12 cellular contexts compared by ENCODE assay signal in genomic region chr2:112579280-112579679, GRCh38. TPM values are rescaled to one million over a fixed set of nuclear protein-coding genes. Genes with fewer than 3 reads are reported as not detected.
A peak's percentile ranks its signal among the peaks of the same experiment; 100 is the strongest.
DNase-seq lines count a peak whose midpoint lies in the region; ATAC-seq, FAIRE-seq and TF ChIP-seq lines count a peak whose summit lies in the region.
"Had no signal": no experiment of that assay in that cellular context is flagged by ENCODE, and none has a peak within 500 bp of the region (broad histone marks: within the 10 kb centered on the region; RNA-seq: fewer than 3 reads in every experiment).

No MANE protein-coding gene starts in this region.

- no peaks in the 10 kb centered on the region for H3K27me3 Mint-ChIP-seq in activated CD4-positive, alpha-beta T cell treated with anti-CD3 and anti-CD28 coated beads, Interleukin-2, amount 10 ng/mL, durations not matched to agents 7 days and 5 days

- H4K20me1 ChIP-seq in K562 (replicated peaks; ENCODE audit: control insufficient read depth, insufficient read depth, low read length) (no peaks in the 10 kb centered on the region), HepG2 (ENCODE audit: insufficient read depth, low read length) (no peaks in the 10 kb centered on the region)

- H3K4me3 ChIP-seq in NB4 (ENCODE audit: low read depth, low read length) (no peak overlapping the region), K562 (no peak overlapping the region), HepG2 (replicated peaks in 1 of 3; ENCODE audit: insufficient read depth in 1 of 3, low read depth in 2 of 3, low read length in 3 of 3) (no peak overlapping the region)

- DNase-seq in Daoy (ENCODE audit: low read depth) (peak; percentile 72), NB4 (ENCODE audit: low read depth) (peak; percentile 28), K562 (ENCODE audit: extremely low read depth in 1 of 4, low spot score in 3 of 4) (no peak), HepG2 (ENCODE audit: low spot score) (no peak), T-helper 1 cell (no peak)
- DNase-seq in activated CD4-positive, alpha-beta T cell treated with anti-CD3 and anti-CD28 coated beads, Interleukin-2, amount 10 ng/mL, durations not matched to agents 7 days and 5 days, result no peak
- DNase-seq: activated naive CD4-positive, alpha-beta T cell; NCI-H748 treated with DMSO at 0.1 percent for 48 hours had no signal

- no peak for TF ChIP-seq POLR2A in NB4 (IDR thresholded peaks at IDR 0.05; ENCODE audit: extremely low read depth, insufficient read length)
- no peak for TF ChIP-seq POLR2A in K562 (conservative IDR thresholded peaks at IDR 0.05)
- no peak for TF ChIP-seq POLR2A in HepG2 (IDR thresholded peaks at IDR 0.05; ENCODE audit: insufficient read depth in 1 of 2, low read depth in 2 of 2, low read length in 2 of 2)

- peaks cover 23% of the 10 kb centered on the region for H3K4me1 Mint-ChIP-seq in activated CD4-positive, alpha-beta T cell treated with anti-CD3 and anti-CD28 coated beads, Interleukin-2, amount 10 ng/mL, durations not matched to agents 7 days and 5 days

- H3K79me2 ChIP-seq in K562 (ENCODE audit: control insufficient read depth, insufficient read depth, low read length), result peaks cover 8% of the 10 kb centered on the region; the same call in 2 of the 3 replicates
- peaks cover 4% of the 10 kb centered on the region for H3K79me2 ChIP-seq in HepG2 (ENCODE audit: insufficient read depth, low read length)
- H3K79me2 ChIP-seq: parathyroid adenoma had no signal

- H3K36me3 ChIP-seq in K562 (ENCODE audit: control insufficient read depth, insufficient read depth, low read length) (peaks cover 29% of the 10 kb centered on the region; the same call in 2 of the 3 replicates), HepG2 (replicated peaks in 1 of 2; ENCODE audit: control insufficient read depth in 1 of 2, insufficient read depth in 2 of 2, low read length in 2 of 2) (peaks cover 18 to 26% of the 10 kb centered on the region in 2 experiments)

- no peaks in the 10 kb centered on the region for H3K9me3 ChIP-seq in K562 (replicated peaks; ENCODE audit: control insufficient read depth, insufficient read depth, low read depth, low read length)
- no peaks in the 10 kb centered on the region for H3K9me3 ChIP-seq in HepG2 (ENCODE audit: low read length)

- H3K9me1 ChIP-seq in K562 (ENCODE audit: control insufficient read depth, insufficient read depth, low read length), result no peaks in the 10 kb centered on the region

- intact Hi-C loops in K562 (cut with micrococcal nuclease) (no loop called here), HepG2 (cut with micrococcal nuclease; ENCODE audit: unreplicated experiment) (loop anchor here (5.0 kb wide), 1 partner anchor 457 kb away; no protein-coding TSS in a partner anchor)

- POLR2A ChIA-PET in K562 (lab: Yijun Ruan, JAX) (no interaction called here), HepG2 (lab: Yijun Ruan, JAX) (no interaction called here)
- POLR2A ChIA-PET in activated CD4-positive, alpha-beta T cell treated with anti-CD3 and anti-CD28 coated beads, Interleukin-2, amount 10 ng/mL, durations not matched to agents 7 days and 5 days (lab: Charles Lee), result no interaction called here

- H3K27ac ChIP-seq in K562 (ENCODE audit: extremely low read depth, low read depth, low read length) (no peak overlapping the region), HepG2 (ENCODE audit: extremely low read length, insufficient read depth, low read length) (no peak overlapping the region)
- H3K27ac ChIP-seq: parathyroid adenoma had no signal

- BruUV-seq in K562 (replicated peaks; lab: Mats Ljungman, UMichigan) (no TSS peak), HepG2 (replicated peaks; lab: Mats Ljungman, UMichigan) (no TSS peak)

- H2AFZ ChIP-seq in K562 (ENCODE audit: low read depth, low read length) (no peak overlapping the region), HepG2 (ENCODE audit: low read length) (no peak overlapping the region)
- H2AFZ ChIP-seq: parathyroid adenoma had no signal

- CTCF ChIA-PET in K562 (lab: Yijun Ruan, JAX; ENCODE audit: low intra/inter-chr PET ratio) (no interaction called here), HepG2 (lab: Yijun Ruan, JAX; ENCODE audit: low intra/inter-chr PET ratio, low total read pairs) (no interaction called here)
- CTCF ChIA-PET in activated CD4-positive, alpha-beta T cell treated with anti-CD3 and anti-CD28 coated beads, Interleukin-2, amount 10 ng/mL, durations not matched to agents 7 days and 5 days (lab: Charles Lee), result no interaction called here

- no peak overlapping the region for H3K4me2 ChIP-seq in K562 (ENCODE audit: insufficient read depth, low read length)
- H3K4me2 ChIP-seq in HepG2 (ENCODE audit: low read depth, low read length), result no peak overlapping the region

- TF ChIP-seq CTCF in NB4 (IDR thresholded peaks at IDR 0.05; ENCODE audit: low read depth, low read length) (no peak), K562 (IDR thresholded peaks at IDR 0.05 in 2 of 3, conservative IDR thresholded peaks at IDR 0.05 in 1 of 3; ENCODE audit: insufficient read depth in 2 of 3, low read depth in 1 of 3, low read length in 3 of 3) (no peak), HepG2 (CRISPR knock-in tag; IDR thresholded peaks at IDR 0.05) (no peak)

- H3K4me3 Mint-ChIP-seq in activated CD4-positive, alpha-beta T cell treated with anti-CD3 and anti-CD28 coated beads, Interleukin-2, amount 10 ng/mL, durations not matched to agents 7 days and 5 days, result no peak overlapping the region

- FAIRE-seq in K562 (lab: Jason Lieb, UNC) (no peak), HepG2 (lab: Jason Lieb, UNC) (no peak)
- FAIRE-seq: urothelium cell line had no signal

- TF ChIP-seq RAD21 in K562 (CRISPR knock-in tag; conservative IDR thresholded peaks at IDR 0.05 in 1 of 2, IDR thresholded peaks at IDR 0.05 in 1 of 2) (no peak), HepG2 (CRISPR knock-in tag; IDR thresholded peaks at IDR 0.05) (no peak)

- peaks cover 2% of the 10 kb centered on the region for H3K9me3 Mint-ChIP-seq in activated CD4-positive, alpha-beta T cell treated with anti-CD3 and anti-CD28 coated beads, Interleukin-2, amount 10 ng/mL, durations not matched to agents 7 days and 5 days

- TF ChIP-seq EP300 in K562 (IDR thresholded peaks at IDR 0.05; ENCODE audit: low read length) (no peak), HepG2 (IDR thresholded peaks at IDR 0.05; ENCODE audit: low read depth in 2 of 2, low read length in 2 of 2) (no peak), HepG2 (CRISPR knock-in tag; IDR thresholded peaks at IDR 0.05; ENCODE audit: borderline replicate concordance) (no peak)

- H3K9ac ChIP-seq in K562 (ENCODE audit: insufficient read depth in 1 of 2, low read depth in 2 of 2, low read length in 2 of 2), result no peak overlapping the region
- H3K9ac ChIP-seq in HepG2 (ENCODE audit: insufficient read depth, low read depth, low read length), result no peak overlapping the region
- H3K9ac ChIP-seq: parathyroid adenoma had no signal

- peaks cover 24% of the 10 kb centered on the region for H3K36me3 Mint-ChIP-seq in activated CD4-positive, alpha-beta T cell treated with anti-CD3 and anti-CD28 coated beads, Interleukin-2, amount 10 ng/mL, durations not matched to agents 7 days and 5 days (ENCODE audit: low read depth)

- H3K27me3 ChIP-seq in K562 (ENCODE audit: control insufficient read depth in 2 of 2, insufficient read depth in 2 of 2, low read length in 2 of 2), result no peaks in the 10 kb centered on the region
- H3K27me3 ChIP-seq in HepG2 (ENCODE audit: control insufficient read depth in 1 of 2, insufficient read depth in 2 of 2, low read length in 2 of 2), result peaks cover 0 to 4% of the 10 kb centered on the region in 2 experiments; a peak in 1 of 5 replicates

- ATAC-seq in K562, result no peak
- ATAC-seq in HepG2, result no peak
- ATAC-seq in GM18868 (IDR thresholded peaks at IDR 0.05; ENCODE audit: unreplicated experiment), result no peak
- ATAC-seq in GM18520 (IDR thresholded peaks at IDR 0.05; ENCODE audit: unreplicated experiment), result no peak

- H3K4me1 ChIP-seq in K562 (replicated peaks in 1 of 2; ENCODE audit: control insufficient read depth in 2 of 2, insufficient read depth in 2 of 2, low read length in 2 of 2) (peaks cover 4 to 10% of the 10 kb centered on the region in 2 experiments; a peak in 3 of 5 replicates), HepG2 (ENCODE audit: insufficient read depth, low read length) (peaks cover 17% of the 10 kb centered on the region)

- in situ Hi-C loops in K562 (cut with MboI) (no loop called here), HepG2 (cut with HindIII; ENCODE audit: extremely low pct_ligation_motif_present, low pct_unique_long_range_greater_than_20kb) (no loop called here)

- H3K27ac Mint-ChIP-seq in activated CD4-positive, alpha-beta T cell treated with anti-CD3 and anti-CD28 coated beads, Interleukin-2, amount 10 ng/mL, durations not matched to agents 7 days and 5 days, result no peak overlapping the region

RNA-seq across cellular contexts. Expression of gene CHCHD5, which starts 5.1 kb away (rescaled TPM):
- 18.9 and 26.2 TPM in 2 replicates for total RNA-seq in Daoy (2014; rRNA removed; shearing (Covaris generic))
- total RNA-seq in K562 (2011; cell fraction: chromatin; rRNA removed; ENCODE audit: low replicate concordance), result 7.9 and 16.5 TPM in 2 replicates
- total RNA-seq in K562 (2011; cell fraction: nucleolus; rRNA removed), result 11.1 and 12.7 TPM in 2 replicates
- total RNA-seq in K562 (2011; cell fraction: nucleoplasm; rRNA removed), result 13.7 and 16.6 TPM in 2 replicates
- 33.4 and 61.2 TPM in 2 replicates for total RNA-seq in K562 (2014; rRNA removed)
- 5.7 and 7.4 TPM in 2 replicates for total RNA-seq in K562 (2014; rRNA removed; fragmentation: Illumina TruSeq; extraction: Trizol)
- 25.8 and 29.4 TPM in 2 replicates for total RNA-seq in K562 (2015; rRNA removed; fragmentation: Illumina TruSeq; extraction: Trizol)
- 42.9 and 55.3 TPM in 2 replicates for total RNA-seq in K562 (2021)
- polyA plus RNA-seq in K562 (2011; rRNA removed), result 16.4 and 21.9 TPM in 2 replicates
- 36.1 and 82.6 TPM in 2 replicates for polyA plus RNA-seq in K562 (2011; cell fraction: cytosol; rRNA removed)
- polyA plus RNA-seq in K562 (2011; cell fraction: nucleus; rRNA removed), result 16.0 and 28.0 TPM in 2 replicates
- polyA plus RNA-seq in K562 (2012), result 66.1 and 68.6 TPM in 2 replicates
- polyA plus RNA-seq in K562 (2014; fragmentation: Illumina TruSeq; extraction: Trizol), result 21.0 and 45.8 TPM in 2 replicates
- polyA plus RNA-seq in K562 (2014; fragmentation: Nextera tagmentation; extraction: Ambion mirVana), result 10 to 100 TPM; 56.0 to 79.3 TPM
- 42.4 and 61.3 TPM in 2 replicates for polyA plus RNA-seq in K562 (2014; rRNA removed)
- polyA minus RNA-seq in K562 (2011; rRNA and poly(A)+ RNA removed), result 2.9 and 3.0 TPM in 2 replicates
- 8.4 and 11.6 TPM in 2 replicates for polyA minus RNA-seq in K562 (2011; cell fraction: cytosol; rRNA and poly(A)+ RNA removed)
- 3.5 and 6.0 TPM in 2 replicates for polyA minus RNA-seq in K562 (2011; cell fraction: nucleus; rRNA and poly(A)+ RNA removed)
- 22.8 and 23.9 TPM in 2 replicates for total RNA-seq in HepG2 (2016; rRNA removed; fragmentation: Illumina TruSeq; extraction: Trizol)
- 27.4 and 35.9 TPM in 2 replicates for total RNA-seq in HepG2 (2016; cell fraction: cytosol; rRNA removed; fragmentation: Illumina TruSeq; extraction: Trizol; ENCODE audit: low read depth)
- 21.3 and 24.7 TPM in 2 replicates for total RNA-seq in HepG2 (2016; cell fraction: insoluble cytoplasmic fraction; rRNA removed; fragmentation: Illumina TruSeq; extraction: Trizol)
- 27.3 and 31.8 TPM in 2 replicates for total RNA-seq in HepG2 (2016; cell fraction: membrane; rRNA removed; fragmentation: Illumina TruSeq; extraction: Trizol)
- total RNA-seq in HepG2 (2016; cell fraction: nucleus; rRNA removed; fragmentation: Illumina TruSeq; extraction: Trizol), result 13.0 and 14.1 TPM in 2 replicates
- 19.0 and 22.7 TPM in 2 replicates for polyA plus RNA-seq in HepG2 (2011; rRNA removed)
- polyA plus RNA-seq in HepG2 (2011; cell fraction: cytosol; rRNA removed), result 20.8 and 43.9 TPM in 2 replicates
- polyA plus RNA-seq in HepG2 (2011; cell fraction: nucleus; rRNA removed), result 36.4 and 41.5 TPM in 2 replicates
- 27.5 and 32.7 TPM in 2 replicates for polyA plus RNA-seq in HepG2 (2012)
- polyA plus RNA-seq in HepG2 (2016; cell fraction: cytosol; fragmentation: Illumina TruSeq; extraction: Trizol; ENCODE audit: low read depth), result 44.4 and 53.5 TPM in 2 replicates
- polyA plus RNA-seq in HepG2 (2016; cell fraction: insoluble cytoplasmic fraction; fragmentation: Illumina TruSeq; extraction: Trizol; ENCODE audit: low read depth), result 36.8 and 37.7 TPM in 2 replicates
- polyA plus RNA-seq in HepG2 (2016; cell fraction: membrane; fragmentation: Illumina TruSeq; extraction: Trizol; ENCODE audit: low read depth), result 42.6 and 49.8 TPM in 2 replicates
- polyA plus RNA-seq in HepG2 (2016; cell fraction: nucleus; fragmentation: Illumina TruSeq; extraction: Trizol; ENCODE audit: insufficient read depth, low read depth), result 30.3 TPM in 2 replicates
- 8.7 and 43.9 TPM in 2 replicates for polyA minus RNA-seq in HepG2 (2011; rRNA and poly(A)+ RNA removed; ENCODE audit: low replicate concordance)
- 12.2 and 12.4 TPM in 2 replicates for polyA minus RNA-seq in HepG2 (2011; cell fraction: cytosol; rRNA and poly(A)+ RNA removed)
- polyA minus RNA-seq in HepG2 (2011; cell fraction: nucleus; rRNA and poly(A)+ RNA removed), result 10.4 and 12.4 TPM in 2 replicates
- total RNA-seq in activated CD4-positive, alpha-beta T cell treated with anti-CD3 and anti-CD28 coated beads, Interleukin-2, amount 10 ng/mL, durations not matched to agents 7 days and 5 days, result 10 to 100 TPM; 33.5 to 33.6 TPM

RNA-seq across cellular contexts. Expression of gene POLR1B, which starts 37.0 kb away (rescaled TPM):
- total RNA-seq in Daoy (2014; rRNA removed; shearing (Covaris generic)), result 26.3 and 29.9 TPM in 2 replicates
- total RNA-seq in K562 (2011; cell fraction: chromatin; rRNA removed; ENCODE audit: low replicate concordance), result 74.4 and 133 TPM in 2 replicates
- total RNA-seq in K562 (2011; cell fraction: nucleolus; rRNA removed), result 31.9 and 32.0 TPM in 2 replicates
- 44.6 and 47.5 TPM in 2 replicates for total RNA-seq in K562 (2011; cell fraction: nucleoplasm; rRNA removed)
- total RNA-seq in K562 (2014; rRNA removed), result 21.2 and 27.9 TPM in 2 replicates
- 47.9 and 55.1 TPM in 2 replicates for total RNA-seq in K562 (2014; rRNA removed; fragmentation: Illumina TruSeq; extraction: Trizol)
- 42.3 and 46.4 TPM in 2 replicates for total RNA-seq in K562 (2015; rRNA removed; fragmentation: Illumina TruSeq; extraction: Trizol)
- 53.9 and 60.8 TPM in 2 replicates for total RNA-seq in K562 (2021)
- polyA plus RNA-seq in K562 (2011; rRNA removed), result 32.4 and 47.9 TPM in 2 replicates
- polyA plus RNA-seq in K562 (2011; cell fraction: cytosol; rRNA removed), result 26.7 and 44.0 TPM in 2 replicates
- 25.3 and 33.6 TPM in 2 replicates for polyA plus RNA-seq in K562 (2011; cell fraction: nucleus; rRNA removed)
- 12.2 and 23.6 TPM in 2 replicates for polyA plus RNA-seq in K562 (2012)
- 39.6 and 40.2 TPM in 2 replicates for polyA plus RNA-seq in K562 (2014; fragmentation: Illumina TruSeq; extraction: Trizol)
- polyA plus RNA-seq in K562 (2014; fragmentation: Nextera tagmentation; extraction: Ambion mirVana), result 10 to 100 TPM; 19.8 to 38.6 TPM
- 22.8 and 24.7 TPM in 2 replicates for polyA plus RNA-seq in K562 (2014; rRNA removed)
- polyA minus RNA-seq in K562 (2011; rRNA and poly(A)+ RNA removed), result 112 and 124 TPM in 2 replicates
- 40.5 and 66.9 TPM in 2 replicates for polyA minus RNA-seq in K562 (2011; cell fraction: cytosol; rRNA and poly(A)+ RNA removed)
- polyA minus RNA-seq in K562 (2011; cell fraction: nucleus; rRNA and poly(A)+ RNA removed), result 23.6 and 37.7 TPM in 2 replicates
- total RNA-seq in HepG2 (2016; rRNA removed; fragmentation: Illumina TruSeq; extraction: Trizol), result 46.0 and 70.8 TPM in 2 replicates
- 9.3 and 11.0 TPM in 2 replicates for total RNA-seq in HepG2 (2016; cell fraction: cytosol; rRNA removed; fragmentation: Illumina TruSeq; extraction: Trizol; ENCODE audit: low read depth)
- total RNA-seq in HepG2 (2016; cell fraction: insoluble cytoplasmic fraction; rRNA removed; fragmentation: Illumina TruSeq; extraction: Trizol), result 47.1 and 70.7 TPM in 2 replicates
- total RNA-seq in HepG2 (2016; cell fraction: membrane; rRNA removed; fragmentation: Illumina TruSeq; extraction: Trizol), result 14.7 and 18.4 TPM in 2 replicates
- 35.3 and 39.0 TPM in 2 replicates for total RNA-seq in HepG2 (2016; cell fraction: nucleus; rRNA removed; fragmentation: Illumina TruSeq; extraction: Trizol)
- 17.5 and 18.3 TPM in 2 replicates for polyA plus RNA-seq in HepG2 (2011; rRNA removed)
- polyA plus RNA-seq in HepG2 (2011; cell fraction: cytosol; rRNA removed), result 12.4 and 17.4 TPM in 2 replicates
- polyA plus RNA-seq in HepG2 (2011; cell fraction: nucleus; rRNA removed), result 13.5 and 17.5 TPM in 2 replicates
- 25.1 and 28.2 TPM in 2 replicates for polyA plus RNA-seq in HepG2 (2012)
- 1.7 and 1.8 TPM in 2 replicates for polyA plus RNA-seq in HepG2 (2016; cell fraction: cytosol; fragmentation: Illumina TruSeq; extraction: Trizol; ENCODE audit: low read depth)
- polyA plus RNA-seq in HepG2 (2016; cell fraction: insoluble cytoplasmic fraction; fragmentation: Illumina TruSeq; extraction: Trizol; ENCODE audit: low read depth), result 48.7 and 51.1 TPM in 2 replicates
- polyA plus RNA-seq in HepG2 (2016; cell fraction: membrane; fragmentation: Illumina TruSeq; extraction: Trizol; ENCODE audit: low read depth), result 4.7 and 5.1 TPM in 2 replicates
- 35.3 and 39.0 TPM in 2 replicates for polyA plus RNA-seq in HepG2 (2016; cell fraction: nucleus; fragmentation: Illumina TruSeq; extraction: Trizol; ENCODE audit: insufficient read depth, low read depth)
- polyA minus RNA-seq in HepG2 (2011; rRNA and poly(A)+ RNA removed; ENCODE audit: low replicate concordance), result 113 and 135 TPM in 2 replicates
- 42.2 and 61.3 TPM in 2 replicates for polyA minus RNA-seq in HepG2 (2011; cell fraction: cytosol; rRNA and poly(A)+ RNA removed)
- 46.6 and 64.0 TPM in 2 replicates for polyA minus RNA-seq in HepG2 (2011; cell fraction: nucleus; rRNA and poly(A)+ RNA removed)
- 10 to 100 TPM; 34.6 to 35.2 TPM for total RNA-seq in activated CD4-positive, alpha-beta T cell treated with anti-CD3 and anti-CD28 coated beads, Interleukin-2, amount 10 ng/mL, durations not matched to agents 7 days and 5 days

Comparison
In these comparisons a context has a peak if more than half of its experiments do, and no peak if none do; other contexts are left out.
1. DNase-seq: peak in Daoy (single experiment) and NB4 (single experiment); none in K562 (0 of 4), HepG2 (single experiment), activated CD4-positive, alpha-beta T cell treated with anti-CD3 and anti-CD28 coated beads, Interleukin-2, amount 10 ng/mL, durations not matched to agents 7 days and 5 days (single experiment) and T-helper 1 cell (0 of 5).